Comparison of ENCODE assay signal across 39 cellular contexts in genomic region chr7:2462731-2463130, GRCh38. TPM values are rescaled to one million over a fixed set of nuclear protein-coding genes. Genes with fewer than 3 reads are reported as not detected.
"Had no signal": no experiment of that assay in that cellular context is flagged by ENCODE, and none has a peak within 500 bp of the region (broad histone marks: within the 10 kb centered on the region; RNA-seq: fewer than 3 reads in every experiment).

No MANE protein-coding gene starts in this region.

- DNase-seq: Karpas-422, Kasumi-1, MG63, MM.1S, MV-4-11, NCI-H1048, NCI-H1092, NCI-H1092 treated with DMSO at 0.1 percent for 48 hours, NCI-H1105, NCI-H1105 treated with DMSO at 0.1 percent for 48 hours, NCI-H1417, NCI-H1417 treated with DMSO at 0.1 percent for 48 hours, NCI-H1436, NCI-H1436 treated with DMSO at 0.1 percent for 48 hours, NCI-H146, NCI-H1694, NCI-H1694 treated with DMSO at 0.1 percent for 48 hours, NCI-H187, NCI-H187 treated with DMSO at 0.1 percent for 48 hours, NCI-H1930, NCI-H2029, NCI-H2029 treated with DMSO at 0.1 percent for 48 hours, NCI-H2081, NCI-H2081 treated with DMSO at 0.1 percent for 48 hours, NCI-H2107, NCI-H2171, NCI-H2171 treated with DMSO at 0.1 percent for 48 hours, NCI-H2227 treated with DMSO at 0.1 percent for 48 hours, NCI-H226, NCI-H345, NCI-H446, NCI-H446 treated with DMSO at 0.1 percent for 48 hours, NCI-H510A, NCI-H510A treated with DMSO at 0.1 percent for 48 hours, NCI-H524 had no signal

- H3K4me3 ChIP-seq: MG63 had no signal

- H3K36me3 ChIP-seq: MG63 had no signal

- H3K9me3 ChIP-seq: MG63 had no signal

- H3K27me3 ChIP-seq: MG63 had no signal

RNA-seq across cellular contexts. Expression of gene GRIFIN, which starts 13.5 kb away (rescaled TPM):
- total RNA-seq: LHCN-M2, M059J, MCF 10A, NCI-H460 had no signal
